Comparison of ENCODE assay signal across 8 cellular contexts in the genomic region with DNA sequence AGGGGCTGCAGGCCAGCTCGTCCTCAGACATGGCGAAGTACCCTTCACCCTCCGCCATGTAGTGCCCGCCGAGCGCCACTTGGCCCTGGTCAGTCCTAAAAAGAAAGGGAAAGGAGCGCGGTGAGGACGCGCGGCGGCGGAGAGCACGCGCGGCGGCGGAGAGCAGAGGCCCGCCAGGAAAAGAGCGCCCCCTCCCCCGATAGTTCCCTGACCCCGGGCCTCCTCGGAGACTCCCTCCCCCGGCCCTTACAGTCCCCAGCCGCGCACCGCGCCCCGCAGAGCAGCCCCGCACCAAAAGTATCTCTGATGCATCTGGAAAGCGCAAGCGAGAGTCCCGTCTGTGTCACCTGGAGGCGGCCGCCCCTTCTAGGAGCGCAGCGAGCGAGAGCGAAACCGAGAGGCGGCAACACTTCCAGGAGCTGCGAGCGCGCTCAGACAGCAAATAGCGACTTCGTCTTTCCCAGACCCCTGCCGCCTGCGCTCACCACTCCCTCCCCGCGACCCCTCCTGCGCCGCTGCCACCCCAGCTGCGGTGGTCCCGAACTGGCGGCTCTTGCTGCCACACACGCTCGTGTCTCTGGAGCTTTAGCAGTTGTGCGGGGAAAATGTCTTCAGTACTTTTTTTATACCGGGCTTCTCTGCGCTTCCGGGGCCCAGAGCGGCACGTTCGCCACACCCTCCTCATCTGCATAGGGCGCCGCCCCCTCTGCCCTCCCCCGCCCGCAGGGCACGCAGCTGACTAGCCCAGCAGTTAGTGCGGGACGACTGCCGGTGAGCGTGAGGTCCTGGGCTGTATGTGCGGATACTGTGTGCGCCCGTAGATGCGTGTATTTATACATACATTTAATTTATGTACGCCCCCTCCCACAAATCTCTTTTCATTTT. TPM values are rescaled to one million over a fixed set of nuclear protein-coding genes. Genes with fewer than 3 reads are reported as not detected.
A peak's percentile ranks its signal among the peaks of the same experiment; 100 is the strongest.
DNase-seq lines count a peak whose midpoint lies in the region; ATAC-seq, FAIRE-seq and TF ChIP-seq lines count a peak whose summit lies in the region.

TENT5A (minus strand) TSS at position 598 of the 885 bp plus-strand sequence; CDS start at position 58, 540 bp downstream.

- DNase-seq in A549 (ENCODE audit: low read depth in 1 of 2, low spot score in 1 of 2) (peak; percentile 59 to 79), NCI-H226 (peak; percentile 89), cerebellar nuclear complex (lab: John Stamatoyannopoulos, UW) (peak; percentile 23 to 33), kidney glomerular epithelial cell (lab: John Stamatoyannopoulos, UW) (peak; percentile 69)
- DNase-seq in activated CD4-positive, alpha-beta T cell treated with anti-CD3 and anti-CD28 coated beads for 24 hours (ENCODE audit: low read depth in 2 of 2) = peak; percentile 61 to 67
- DNase-seq in stimulated activated CD4-positive, alpha-beta T cell treated with anti-CD3 and anti-CD28 coated beads, Interleukin-15, amount 100 ng/mL, for 48 hours (ENCODE audit: low read depth in 2 of 2) = peak; percentile 67 to 75

- 0 out of 5 replicates have a peak, but pooled peaks of 1 of the 2 experiments have one; percentile 7 for TF ChIP-seq RAD21 in A549 (conservative IDR thresholded peaks at IDR 0.05 in 1 of 2, IDR thresholded peaks at IDR 0.05 in 1 of 2)

- FAIRE-seq in A549 (lab: Jason Lieb, UNC) = no peak

- TF ChIP-seq EP300 in A549 (IDR thresholded peaks at IDR 0.05) = no peak

- H3K9me3 ChIP-seq in A549 = no peaks in the 10 kb centered on the region

- H3K4me1 ChIP-seq in A549 = 0 out of 3 replicates have a peak, but pooled peaks cover 2% of the 10 kb centered on the region

- peak within 1 kb of the TSS; percentile 87 for H3K4me3 ChIP-seq in A549

- TF ChIP-seq CTCF in A549 (IDR thresholded peaks at IDR 0.05) = no peak

- TF ChIP-seq POLR2A in A549 (IDR thresholded peaks at IDR 0.05; ENCODE audit: low read length) = peak; percentile 29; the same call in 1 of the 2 replicates

- CTCF ChIA-PET in A549 (lab: Yijun Ruan, JAX) = interaction anchor here (0.6 to 1.1 kb wide), 2 partner anchors 14 to 1538 kb away, joined by 3 to 5 read pairs; no protein-coding TSS in a partner anchor

- ATAC-seq in A549 (peak; percentile 84 to 87), GM18867 (IDR thresholded peaks at IDR 0.05; ENCODE audit: unreplicated experiment) (peak; percentile 64), HG03066 (IDR thresholded peaks at IDR 0.05; ENCODE audit: low read depth, unreplicated experiment) (peak; percentile 66)

- WGBS in A549 (ENCODE audit: missing lambda C conversion rate) = 5% methylated on average over 17 of the region's 78 CpGs

- H3K27ac ChIP-seq in A549 = peak within 1 kb of the TSS; percentile 84 to 90

- POLR2A ChIA-PET in A549 (lab: Yijun Ruan, JAX) = interaction anchor here (0.5 to 2.2 kb wide), 4 partner anchors 14 to 392 kb away, joined by 3 to 12 read pairs (median 4); no protein-coding TSS in a partner anchor

- peak within 1 kb of the TSS; percentile 96 for H3K4me2 ChIP-seq in A549

TF ChIP-seq in A549, 52 proteins besides CTCF, POLR2A, EP300 and RAD21:
- TF ChIP-seq E2F6 (IDR thresholded peaks at IDR 0.05; ENCODE audit: borderline replicate concordance, low read depth) (peak; percentile 47; the same call in 1 of the 2 replicates), BHLHE40 (IDR thresholded peaks at IDR 0.05; ENCODE audit: low read depth, low read length) (peak; percentile 48), TP53 (CRISPR knock-in tag; IDR thresholded peaks at IDR 0.05) (no peak), HMGXB4 (CRISPR knock-in tag; IDR thresholded peaks at IDR 0.05; ENCODE audit: borderline replicate concordance) (no peak), SREBF2 (IDR thresholded peaks at IDR 0.05) (no peak)
TF ChIP-seq in A549: peak in this region for 2.

RNA-seq across cellular contexts. Expression of gene TENT5A, which starts in this region (rescaled TPM):
- polyA plus RNA-seq in A549 (2011; rRNA removed) (1.8 and 2.3 TPM in 2 replicates), A549 (2017; fragmentation: RNase III; extraction: RNeasy Plus Mini Kit Qiagen cat#74134 plus additional on column Dnase treatment) (0.79 to 1.1 TPM (median 0.91 TPM) in 3 replicates)
- polyA plus RNA-seq in A549 (2012; cell fraction: cytosol; rRNA removed) = 0.22 and 0.24 TPM in 2 replicates
- 0.47 and 0.56 TPM in 2 replicates for polyA plus RNA-seq in A549 (2012; cell fraction: nucleus; rRNA removed)
- 0.99 and 2.4 TPM in 2 replicates for polyA minus RNA-seq in A549 (2011; rRNA and poly(A)+ RNA removed)

Comparison
In these comparisons a context has a peak if more than half of its experiments do, and no peak if none do; other contexts are left out.
1. Peak in every context shown above with its lines: DNase-seq, ATAC-seq, H3K4me3 ChIP-seq and H3K27ac ChIP-seq.
2. DNase-seq: peak in every context shown above with its lines; median percentile 89 in NCI-H226; 71 in stimulated activated CD4-positive, alpha-beta T cell treated with anti-CD3 and anti-CD28 coated beads, Interleukin-15, amount 100 ng/mL, for 48 hours; 69 in A549; 69 in kidney glomerular epithelial cell; 64 in activated CD4-positive, alpha-beta T cell treated with anti-CD3 and anti-CD28 coated beads for 24 hours; 28 in cerebellar nuclear complex.